13 cellular contexts compared by ENCODE assay signal in genomic region chr11:14971865-14972580, GRCh38. TPM values are rescaled to one million over a fixed set of nuclear protein-coding genes. Genes with fewer than 3 reads are reported as not detected.
DNase-seq lines count a peak whose midpoint lies in the region; ATAC-seq lines count a peak whose summit lies in the region.
"Had no signal": no experiment of that assay in that cellular context is flagged by ENCODE, and none has a peak within 500 bp of the region (broad histone marks: within the 10 kb centered on the region; RNA-seq: fewer than 3 reads in every experiment).

A gene with protein sequence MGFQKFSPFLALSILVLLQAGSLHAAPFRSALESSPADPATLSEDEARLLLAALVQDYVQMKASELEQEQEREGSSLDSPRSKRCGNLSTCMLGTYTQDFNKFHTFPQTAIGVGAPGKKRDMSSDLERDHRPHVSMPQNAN (minus strand): TSS chr11:14972351. CDS start chr11:14971192, 1,159 bp downstream.

- H3K9me3 ChIP-seq in iPS-18a (ENCODE audit: control insufficient read depth, low read depth, low read length), result no peaks in the 10 kb centered on the region

- H3K27me3 Mint-ChIP-seq in activated naive CD4-positive, alpha-beta T cell treated with anti-CD3 and anti-CD28 coated beads, Interleukin-2, amount 50 U/mL, for 24 hours, result peaks cover 55% of the 10 kb centered on the region
- peaks cover 77 to 90% of the 10 kb centered on the region in 2 donors for H3K27me3 Mint-ChIP-seq in stimulated activated naive B cell treated with anti-CD40 and anti-IgM and Interleukin-4, amounts not matched to agents 10 μg/mL and 1 μg/mL and 100 μg/mL, for 72 hours

- H3K9ac ChIP-seq in iPS-18a (ENCODE audit: low read length), result no peak within 1 kb of the TSS

- no peak within 1 kb of the TSS for H3K27ac Mint-ChIP-seq in activated naive CD4-positive, alpha-beta T cell treated with anti-CD3 and anti-CD28 coated beads, Interleukin-2, amount 50 U/mL, for 24 hours
- H3K27ac Mint-ChIP-seq in stimulated activated naive B cell treated with anti-CD40 and anti-IgM and Interleukin-4, amounts not matched to agents 10 μg/mL and 1 μg/mL and 100 μg/mL, for 72 hours, result peak within 1 kb of the TSS; percentile 81

- peak within 1 kb of the TSS; percentile 62 for H3K4me3 ChIP-seq in iPS-18a (ENCODE audit: low read length)
- H3K4me3 ChIP-seq: lung had no signal

- no peak within 1 kb of the TSS for H3K27ac ChIP-seq in iPS-18a (ENCODE audit: low read length)

- H3K4me1 ChIP-seq in iPS-18a (ENCODE audit: control insufficient read depth, low read depth, low read length), result peaks cover 29% of the 10 kb centered on the region

- no peaks in the 10 kb centered on the region for H3K9me3 Mint-ChIP-seq in activated naive CD4-positive, alpha-beta T cell treated with anti-CD3 and anti-CD28 coated beads, Interleukin-2, amount 50 U/mL, for 24 hours
- H3K9me3 Mint-ChIP-seq in stimulated activated naive B cell treated with anti-CD40 and anti-IgM and Interleukin-4, amounts not matched to agents 10 μg/mL and 1 μg/mL and 100 μg/mL, for 72 hours, result no peaks in the 10 kb centered on the region

- no peaks in the 10 kb centered on the region for H3K36me3 Mint-ChIP-seq in activated naive CD4-positive, alpha-beta T cell treated with anti-CD3 and anti-CD28 coated beads, Interleukin-2, amount 50 U/mL, for 24 hours
- peaks cover 0 to 1% of the 10 kb centered on the region in 2 donors for H3K36me3 Mint-ChIP-seq in stimulated activated naive B cell treated with anti-CD40 and anti-IgM and Interleukin-4, amounts not matched to agents 10 μg/mL and 1 μg/mL and 100 μg/mL, for 72 hours

- H3K4me1 Mint-ChIP-seq in activated naive CD4-positive, alpha-beta T cell treated with anti-CD3 and anti-CD28 coated beads, Interleukin-2, amount 50 U/mL, for 24 hours, result peaks cover 34% of the 10 kb centered on the region
- peaks cover 25 to 35% of the 10 kb centered on the region in 2 donors for H3K4me1 Mint-ChIP-seq in stimulated activated naive B cell treated with anti-CD40 and anti-IgM and Interleukin-4, amounts not matched to agents 10 μg/mL and 1 μg/mL and 100 μg/mL, for 72 hours

- DNase-seq in activated naive CD4-positive, alpha-beta T cell treated with anti-CD3 and anti-CD28 coated beads, Interleukin-2, amount 50 U/mL, for 16 hours, result no peak
- DNase-seq in SHP77 treated with DMSO at 0.1 percent for 48 hours (lab: John Stamatoyannopoulos, UW) (peak; percentile 81), ureter (ENCODE audit: low spot score) (no peak), activated gamma-delta T cell treated with Interleukin-2 at 50 U/mL for 16 hours (no peak), mesenteric fat pad (ENCODE audit: low spot score) (no peak)
- no peak for DNase-seq in stimulated activated naive B cell treated with anti-CD40 and anti-IgM and Interleukin-4, amounts not matched to agents 10 μg/mL and 1 μg/mL and 100 μg/mL, for 72 hours
- DNase-seq: activated CD4-positive, alpha-beta T cell treated with anti-CD3 and anti-CD28 coated beads, Interleukin-2, amount 50 U/mL, for 48 hours; stimulated activated CD4-positive, alpha-beta T cell treated with anti-CD3 and anti-CD28 coated beads, Interleukin-4, amount 100 ng/mL, for 1 hour had no signal

- peaks cover 84% of the 10 kb centered on the region for H3K27me3 ChIP-seq in iPS-18a (ENCODE audit: control insufficient read depth, insufficient read depth, low read length)

- peak within 1 kb of the TSS; percentile 83 for H3K4me3 Mint-ChIP-seq in activated naive CD4-positive, alpha-beta T cell treated with anti-CD3 and anti-CD28 coated beads, Interleukin-2, amount 50 U/mL, for 24 hours
- peak within 1 kb of the TSS; percentile 75 to 81 for H3K4me3 Mint-ChIP-seq in stimulated activated naive B cell treated with anti-CD40 and anti-IgM and Interleukin-4, amounts not matched to agents 10 μg/mL and 1 μg/mL and 100 μg/mL, for 72 hours

- no peaks in the 10 kb centered on the region for H3K36me3 ChIP-seq in iPS-18a (ENCODE audit: control insufficient read depth, low read depth, low read length)

- no peak for ATAC-seq in stimulated activated naive B cell treated with anti-CD40 and anti-IgM and Interleukin-4, amounts not matched to agents 10 μg/mL and 1 μg/mL and 100 μg/mL, for 72 hours (replicated peaks)

RNA-seq across cellular contexts. Expression of the gene that starts here (rescaled TPM):
- total RNA-seq in ureter, result not detected
- total RNA-seq in mesenteric fat pad, result not detected
- total RNA-seq: dermis microvascular lymphatic vessel endothelial cell, M059J had no signal
